11 cellular contexts compared by ENCODE assay signal in genomic region chr13:29702912-29703351, GRCh38.
DNase-seq lines count a peak whose midpoint lies in the region; ATAC-seq lines count a peak whose summit lies in the region.
"Had no signal": no experiment of that assay in that cellular context is flagged by ENCODE, and none has a peak within 500 bp of the region (broad histone marks: within the 10 kb centered on the region; RNA-seq: fewer than 3 reads in every experiment).

No MANE protein-coding gene starts in this region.

- H3K36me3 ChIP-seq in aorta (ENCODE audit: control insufficient read depth in 1 of 2, insufficient read depth in 2 of 2, low read length in 1 of 2): no peaks in the 10 kb centered on the region

- intact Hi-C loops in Right ventricle myocardium inferior (cut with DNase I): no loop called here
- intact Hi-C loops in cardiac septum (cut with DNase I): no loop called here
- intact Hi-C loops in aorta (cut with DNase I): no loop called here

- H3K4me3 ChIP-seq in aorta (ENCODE audit: low read length in 2 of 2): no peak overlapping the region

- ATAC-seq in Right ventricle myocardium inferior (peak; percentile 79), aorta (ENCODE audit: low FRiP score) (peak; percentile 71), HG02885 (IDR thresholded peaks at IDR 0.05; ENCODE audit: poor library complexity, unreplicated experiment) (no peak)

- DNase-seq in Right ventricle myocardium inferior (ENCODE audit: missing footprints) (no peak), cardiac septum (ENCODE audit: low spot score) (no peak), brain pericyte (ENCODE audit: low read depth, low spot score) (peak; percentile 83), islet precursor cell (peak; percentile 98), aorta (peak; percentile 60 to 78)
- no peak for DNase-seq in stimulated activated CD4-positive, alpha-beta T cell treated with anti-CD3 and anti-CD28 coated beads, Interleukin-12 subunit alpha, Interleukin-12 subunit beta, amount 100 ng/mL, for 4 hours
- DNase-seq in activated effector memory CD4-positive, alpha-beta T cell treated with Interleukin-2 at 50 U/mL for 16 hours: no peak
- DNase-seq: ACHN, NCI-H2029 had no signal

- WGBS in aorta, 2 donors: 11 to 13% methylated on average over 13 of the region's 13 CpGs

- H3K9me3 ChIP-seq in aorta (ENCODE audit: control insufficient read depth, low read length): no peaks in the 10 kb centered on the region

- H3K27me3 ChIP-seq in aorta (ENCODE audit: control insufficient read depth in 1 of 2, insufficient read depth in 2 of 2, low read length in 1 of 2): no peaks in the 10 kb centered on the region

- H3K27ac ChIP-seq in aorta (ENCODE audit: low read depth in 1 of 2, low read length in 2 of 2): no peak overlapping the region
- H3K27ac ChIP-seq: VCaP had no signal

- H3K4me1 ChIP-seq in aorta (ENCODE audit: control insufficient read depth in 1 of 2, insufficient read depth in 2 of 2, low read length in 2 of 2): no peaks in the 10 kb centered on the region

Comparison
In these comparisons a context has a peak if more than half of its experiments do, and no peak if none do; other contexts are left out.
1. DNase-seq: peak in brain pericyte (single experiment), islet precursor cell (single experiment) and aorta (2 of 2); none in Right ventricle myocardium inferior (single experiment), cardiac septum (single experiment), stimulated activated CD4-positive, alpha-beta T cell treated with anti-CD3 and anti-CD28 coated beads, Interleukin-12 subunit alpha, Interleukin-12 subunit beta, amount 100 ng/mL, for 4 hours (single experiment) and activated effector memory CD4-positive, alpha-beta T cell treated with Interleukin-2 at 50 U/mL for 16 hours (single experiment).